In genomic region chr11:43919852-43920597, GRCh38 we compare ENCODE assay signal across 12 cellular contexts. TPM values are rescaled to one million over a fixed set of nuclear protein-coding genes. Genes with fewer than 3 reads are reported as not detected.
DNase-seq lines count a peak whose midpoint lies in the region; ATAC-seq and TF ChIP-seq lines count a peak whose summit lies in the region.
"Had no signal": no experiment of that assay in that cellular context is flagged by ENCODE, and none has a peak within 500 bp of the region (broad histone marks: within the 10 kb centered on the region; RNA-seq: fewer than 3 reads in every experiment).

No MANE protein-coding gene starts in this region.

- H4K20me1 ChIP-seq in osteoblast (ENCODE audit: insufficient read depth, low read length), result peaks cover 3% of the 10 kb centered on the region

- no peak overlapping the region for H3K4me3 Mint-ChIP-seq in stimulated activated naive CD8-positive, alpha-beta T cell treated with anti-CD3 and anti-CD28 coated beads, Interleukin-15, Interleukin-2, amounts not matched to agents 100 ng/mL and 50 ng/mL, for 24 hours
- no peak overlapping the region for H3K4me3 Mint-ChIP-seq in T-helper 2 cell treated with Interferon-gamma antibody and Interleukin-4, amounts not matched to agents 5 μg/mL and 100 μg/mL, for 36 hours
- no peak overlapping the region for H3K4me3 Mint-ChIP-seq in CD4-positive, alpha-beta T cell
- H3K4me3 Mint-ChIP-seq: activated CD4-positive, alpha-beta memory T cell treated with anti-CD3 and anti-CD28 coated beads for 36 hours had no signal

- peak overlapping the region; percentile 80 for H3K27ac ChIP-seq in osteoblast (ENCODE audit: low read depth, low read length)
- H3K27ac ChIP-seq in CD4-positive, alpha-beta T cell (ENCODE audit: low read depth, low read length), result no peak overlapping the region
- H3K27ac ChIP-seq: neutrophil had no signal

- peaks cover 28% of the 10 kb centered on the region for H3K4me1 ChIP-seq in osteoblast (ENCODE audit: insufficient read depth, low read length)

- H3K27me3 ChIP-seq in osteoblast (ENCODE audit: insufficient read depth, low read length), result no peaks in the 10 kb centered on the region
- no peaks in the 10 kb centered on the region for H3K27me3 ChIP-seq in CD4-positive, alpha-beta T cell (ENCODE audit: control insufficient read depth, insufficient read depth, low read length)
- H3K27me3 ChIP-seq: neutrophil had no signal

- no peak overlapping the region for H3K4me3 ChIP-seq in osteoblast (ENCODE audit: insufficient read depth, low read length)

- H3K4me2 ChIP-seq in osteoblast (ENCODE audit: insufficient read depth, low read length), result peak overlapping the region; percentile 12

- peaks cover 11% of the 10 kb centered on the region for H3K36me3 ChIP-seq in osteoblast (ENCODE audit: insufficient read depth, low read length)

- DNase-seq in stimulated activated naive CD8-positive, alpha-beta T cell treated with anti-CD3 and anti-CD28 coated beads, Interleukin-15, Interleukin-2, amounts not matched to agents 100 U/mL and 50 U/mL, for 24 hours, result no peak
- peak; percentile 77 for DNase-seq in fibroblast of peridontal ligament (ENCODE audit: extremely low read depth)
- DNase-seq in osteoblast (ENCODE audit: insufficient read length, low spot score, missing footprints), result no peak
- DNase-seq in T-helper 2 cell treated with Interferon-gamma antibody and Interleukin-4, amounts not matched to agents 5 μg/mL and 100 μg/mL, for 36 hours (ENCODE audit: low spot score), result no peak
- no peak for DNase-seq in NCI-H82 treated with DMSO at 0.1 percent for 48 hours (lab: John Stamatoyannopoulos, UW; ENCODE audit: unreplicated experiment)
- no peak for DNase-seq in CD4-positive, alpha-beta T cell
- no peak for DNase-seq in NCI-H1105 (lab: John Stamatoyannopoulos, UW)
- DNase-seq: hippocampal formation, SIG-M5 had no signal

- H3K9me3 Mint-ChIP-seq in stimulated activated naive CD8-positive, alpha-beta T cell treated with anti-CD3 and anti-CD28 coated beads, Interleukin-15, Interleukin-2, amounts not matched to agents 100 ng/mL and 50 ng/mL, for 24 hours, result no peaks in the 10 kb centered on the region
- H3K9me3 Mint-ChIP-seq in T-helper 2 cell treated with Interferon-gamma antibody and Interleukin-4, amounts not matched to agents 5 μg/mL and 100 μg/mL, for 36 hours, result no peaks in the 10 kb centered on the region
- no peaks in the 10 kb centered on the region for H3K9me3 Mint-ChIP-seq in CD4-positive, alpha-beta T cell
- H3K9me3 Mint-ChIP-seq: activated CD4-positive, alpha-beta memory T cell treated with anti-CD3 and anti-CD28 coated beads for 36 hours had no signal

- H3K9me3 ChIP-seq in osteoblast (ENCODE audit: low read depth, low read length), result no peaks in the 10 kb centered on the region
- H3K9me3 ChIP-seq in CD4-positive, alpha-beta T cell (ENCODE audit: control insufficient read depth, low read length), result no peaks in the 10 kb centered on the region
- H3K9me3 ChIP-seq: neutrophil had no signal

- H3K27ac Mint-ChIP-seq in stimulated activated naive CD8-positive, alpha-beta T cell treated with anti-CD3 and anti-CD28 coated beads, Interleukin-15, Interleukin-2, amounts not matched to agents 100 ng/mL and 50 ng/mL, for 24 hours, result peak overlapping the region; percentile 71
- no peak overlapping the region for H3K27ac Mint-ChIP-seq in T-helper 2 cell treated with Interferon-gamma antibody and Interleukin-4, amounts not matched to agents 5 μg/mL and 100 μg/mL, for 36 hours
- H3K27ac Mint-ChIP-seq in CD4-positive, alpha-beta T cell, result no peak overlapping the region
- H3K27ac Mint-ChIP-seq: activated CD4-positive, alpha-beta memory T cell treated with anti-CD3 and anti-CD28 coated beads for 36 hours had no signal

- POLR2A ChIA-PET in CD4-positive, alpha-beta T cell (lab: Charles Lee), result no interaction called here

- CTCF ChIA-PET in CD4-positive, alpha-beta T cell (lab: Charles Lee), result no interaction called here

- TF ChIP-seq CTCF in osteoblast (IDR thresholded peaks at IDR 0.05; ENCODE audit: extremely low read depth, low read depth, low read length), result no peak
- TF ChIP-seq CTCF in CD4-positive, alpha-beta T cell (IDR thresholded peaks at IDR 0.05), result no peak

- no peaks in the 10 kb centered on the region for H3K27me3 Mint-ChIP-seq in stimulated activated naive CD8-positive, alpha-beta T cell treated with anti-CD3 and anti-CD28 coated beads, Interleukin-15, Interleukin-2, amounts not matched to agents 100 ng/mL and 50 ng/mL, for 24 hours
- no peaks in the 10 kb centered on the region for H3K27me3 Mint-ChIP-seq in T-helper 2 cell treated with Interferon-gamma antibody and Interleukin-4, amounts not matched to agents 5 μg/mL and 100 μg/mL, for 36 hours (ENCODE audit: low read depth)
- H3K27me3 Mint-ChIP-seq in CD4-positive, alpha-beta T cell, result no peaks in the 10 kb centered on the region
- H3K27me3 Mint-ChIP-seq: activated CD4-positive, alpha-beta memory T cell treated with anti-CD3 and anti-CD28 coated beads for 36 hours had no signal

- intact Hi-C loops in CD4-positive, alpha-beta T cell (cut with DNase I, micrococcal nuclease), result no loop called here

- ATAC-seq in stimulated activated naive CD8-positive, alpha-beta T cell treated with anti-CD3 and anti-CD28 coated beads, Interleukin-15, Interleukin-2, amounts not matched to agents 100 U/mL and 50 U/mL, for 24 hours, result no peak
- no peak for ATAC-seq in CD4-positive, alpha-beta T cell (ENCODE audit: poor library complexity)

- peaks cover 11% of the 10 kb centered on the region for H3K4me1 Mint-ChIP-seq in stimulated activated naive CD8-positive, alpha-beta T cell treated with anti-CD3 and anti-CD28 coated beads, Interleukin-15, Interleukin-2, amounts not matched to agents 100 ng/mL and 50 ng/mL, for 24 hours (ENCODE audit: low read depth)
- peaks cover 4% of the 10 kb centered on the region for H3K4me1 Mint-ChIP-seq in T-helper 2 cell treated with Interferon-gamma antibody and Interleukin-4, amounts not matched to agents 5 μg/mL and 100 μg/mL, for 36 hours (ENCODE audit: low read depth)
- H3K4me1 Mint-ChIP-seq in CD4-positive, alpha-beta T cell (ENCODE audit: low read depth), result no peaks in the 10 kb centered on the region

- peaks cover 43% of the 10 kb centered on the region for H3K36me3 Mint-ChIP-seq in stimulated activated naive CD8-positive, alpha-beta T cell treated with anti-CD3 and anti-CD28 coated beads, Interleukin-15, Interleukin-2, amounts not matched to agents 100 ng/mL and 50 ng/mL, for 24 hours (ENCODE audit: low read depth)
- H3K36me3 Mint-ChIP-seq in T-helper 2 cell treated with Interferon-gamma antibody and Interleukin-4, amounts not matched to agents 5 μg/mL and 100 μg/mL, for 36 hours (ENCODE audit: low read depth), result peaks cover 9% of the 10 kb centered on the region
- peaks cover 67% of the 10 kb centered on the region for H3K36me3 Mint-ChIP-seq in CD4-positive, alpha-beta T cell (ENCODE audit: low read depth)

- no peak overlapping the region for H2AFZ ChIP-seq in osteoblast (ENCODE audit: low read length)

- no peaks in the 10 kb centered on the region for H3K79me2 ChIP-seq in osteoblast (ENCODE audit: insufficient read depth, low read length)

RNA-seq across cellular contexts. Expression of gene C11orf96, which starts 22.4 kb away (rescaled TPM):
- total RNA-seq in osteoblast, result 9.7 and 20.6 TPM in 2 replicates
- not detected for total RNA-seq in CD4-positive, alpha-beta T cell

RNA-seq across cellular contexts. Expression of gene ALKBH3, which starts 39.4 kb away (rescaled TPM):
- 47.8 and 53.9 TPM in 2 replicates for total RNA-seq in osteoblast
- 10 to 100 TPM; 16.7 to 17.2 TPM for total RNA-seq in CD4-positive, alpha-beta T cell
